Comparison of ENCODE assay signal across 31 cellular contexts in the genomic region with DNA sequence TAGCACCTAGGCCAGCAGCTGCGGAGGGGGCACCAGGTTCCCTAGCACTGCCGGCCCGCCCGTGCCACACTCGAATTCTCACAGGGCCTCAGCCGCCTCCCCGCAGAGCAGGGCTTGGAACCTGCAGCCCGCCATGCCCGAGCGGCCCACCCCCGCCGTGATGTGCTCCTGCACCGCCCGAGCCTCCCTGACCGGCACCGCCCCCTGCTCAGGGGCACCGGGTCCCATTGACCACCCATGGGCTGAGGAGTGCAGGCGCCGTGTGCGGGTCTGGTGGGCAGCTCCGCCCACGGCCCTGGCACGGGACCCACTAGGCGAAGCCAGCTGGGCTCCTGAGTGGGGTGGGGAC. TPM values are rescaled to one million over a fixed set of nuclear protein-coding genes. Genes with fewer than 3 reads are reported as not detected.
"Had no signal": no experiment of that assay in that cellular context is flagged by ENCODE, and none has a peak within 500 bp of the region (broad histone marks: within the 10 kb centered on the region; RNA-seq: fewer than 3 reads in every experiment).

No MANE protein-coding gene starts in this region.

- H3K27ac ChIP-seq: colonic mucosa, left ventricle myocardium inferior, lower lobe of right lung, ovary, psoas muscle, sigmoid colon, testis, tibial artery had no signal

- H3K27me3 ChIP-seq: colonic mucosa, ovary, sigmoid colon, testis, tibial artery had no signal

- H3K4me1 ChIP-seq: colonic mucosa, lower lobe of right lung, psoas muscle, sigmoid colon, tibial artery had no signal

- H3K9me3 Mint-ChIP-seq: dendritic cell treated with granulocyte-macrophage colony-stimulating factor and Interleukin-4, amounts not matched to agents 40 ng/mL and 50 ng/mL, for 4 days; naive thymus-derived CD8-positive, alpha-beta T cell had no signal

- H3K4me3 Mint-ChIP-seq: dendritic cell treated with granulocyte-macrophage colony-stimulating factor and Interleukin-4, amounts not matched to agents 40 ng/mL and 50 ng/mL, for 4 days; endodermal cell; immature natural killer cell; naive thymus-derived CD8-positive, alpha-beta T cell; nephron progenitor cell; type B pancreatic cell had no signal

- H3K36me3 Mint-ChIP-seq: naive thymus-derived CD8-positive, alpha-beta T cell; type B pancreatic cell had no signal

- H3K9me3 ChIP-seq: colonic mucosa, left ventricle myocardium inferior, lower lobe of right lung, ovary, psoas muscle, sigmoid colon, testis, tibial artery had no signal

- H3K27me3 Mint-ChIP-seq: dendritic cell treated with granulocyte-macrophage colony-stimulating factor and Interleukin-4, amounts not matched to agents 40 ng/mL and 50 ng/mL, for 4 days; naive thymus-derived CD8-positive, alpha-beta T cell; type B pancreatic cell had no signal

- H3K36me3 ChIP-seq: colonic mucosa, left ventricle myocardium inferior, lower lobe of right lung, ovary, sigmoid colon, tibial artery had no signal

- H3K4me1 Mint-ChIP-seq: endodermal cell, immature natural killer cell, nephron progenitor cell had no signal

- H3K4me3 ChIP-seq: colonic mucosa, left ventricle myocardium inferior, lower lobe of right lung, ovary, psoas muscle, sigmoid colon, tibial artery had no signal

- H3K27ac Mint-ChIP-seq: dendritic cell treated with granulocyte-macrophage colony-stimulating factor and Interleukin-4, amounts not matched to agents 40 ng/mL and 50 ng/mL, for 4 days; endodermal cell; immature natural killer cell; naive thymus-derived CD8-positive, alpha-beta T cell; nephron progenitor cell; type B pancreatic cell had no signal

- DNase-seq: colonic mucosa; effector CD8-positive, alpha-beta T cell; endodermal cell; hypothalamus; immature natural killer cell; islet precursor cell; kidney glomerular epithelial cell; left colon; left ventricle myocardium inferior; lower lobe of right lung; naive thymus-derived CD8-positive, alpha-beta T cell; nephron progenitor cell; occipital lobe; ovary; posterior cingulate gyrus; psoas muscle; sigmoid colon; stimulated activated CD4-positive, alpha-beta T cell treated with anti-CD3 and anti-CD28 coated beads, Interleukin-4, amount 100 ng/mL, for 4 hours; stimulated activated naive CD4-positive, alpha-beta T cell; substantia nigra; tibial artery had no signal

- ATAC-seq: left colon; naive thymus-derived CD8-positive, alpha-beta T cell; psoas muscle; right cardiac atrium had no signal

RNA-seq across cellular contexts. Expression of gene ENPP6, which starts 35.4 kb away (rescaled TPM):
- total RNA-seq: chondrocyte; endothelial cell of umbilical vein; epithelial cell of proximal tubule; fibroblast of villous mesenchyme; left ventricle myocardium inferior; mesenteric fat pad; myocyte; naive thymus-derived CD8-positive, alpha-beta T cell had no signal
